Comparison of ENCODE assay signal across 8 cellular contexts in genomic region chr4:76067652-76068286, GRCh38. TPM values are rescaled to one million over a fixed set of nuclear protein-coding genes. Genes with fewer than 3 reads are reported as not detected.
A peak's percentile ranks its signal among the peaks of the same experiment; 100 is the strongest.
DNase-seq lines count a peak whose midpoint lies in the region; ATAC-seq and TF ChIP-seq lines count a peak whose summit lies in the region.

No MANE protein-coding gene starts in this region.

- intact Hi-C loops in activated B cell treated with CpG ODN at 0.5 μM for 24 hours (cut with micrococcal nuclease): loop anchor here (1.0 to 5.0 kb wide), 4 partner anchors 72 to 172 kb away; partner anchors contain the start of gene NUP54

- H3K36me3 Mint-ChIP-seq in activated B cell treated with CpG ODN at 0.5 μM for 24 hours (ENCODE audit: low read depth): no peaks in the 10 kb centered on the region

- peak; percentile 74 for ATAC-seq in HG02870 (IDR thresholded peaks at IDR 0.05; ENCODE audit: unreplicated experiment)
- ATAC-seq in activated B cell treated with CpG ODN at 0.5 μM for 24 hours (ENCODE audit: low read depth): peak; percentile 87
- ATAC-seq in HG03571 (IDR thresholded peaks at IDR 0.05; ENCODE audit: unreplicated experiment): no peak

- H3K27me3 Mint-ChIP-seq in activated B cell treated with CpG ODN at 0.5 μM for 24 hours: no peaks in the 10 kb centered on the region

- H3K4me1 Mint-ChIP-seq in activated B cell treated with CpG ODN at 0.5 μM for 24 hours: peaks cover 3% of the 10 kb centered on the region

- TF ChIP-seq CTCF in GM12801 (IDR thresholded peaks at IDR 0.05; ENCODE audit: extremely low read depth, insufficient read length) (peak; percentile 11), activated B cell treated with CpG ODN at 0.5 μM for 24 hours (IDR thresholded peaks at IDR 0.05) (no peak), cardiac fibroblast (IDR thresholded peaks at IDR 0.05; ENCODE audit: low read depth, low read length) (peak; percentile 84)

- DNase-seq in NCI-H2196 (lab: John Stamatoyannopoulos, UW; ENCODE audit: unreplicated experiment) (peak; percentile 58), activated B cell treated with CpG ODN at 0.5 μM for 24 hours (peak; percentile 25), cardiac fibroblast (ENCODE audit: low read depth in 2 of 2) (peak; percentile 84 to 86), kidney glomerular epithelial cell (lab: John Stamatoyannopoulos, UW) (peak; percentile 72)
- DNase-seq in stimulated activated CD4-positive, alpha-beta T cell treated with anti-CD3 and anti-CD28 coated beads, Interleukin-2, amount 100 ng/mL, for 4 hours (ENCODE audit: low read depth): peak; percentile 67

- no peak overlapping the region for H3K4me3 Mint-ChIP-seq in activated B cell treated with CpG ODN at 0.5 μM for 24 hours

- no peak overlapping the region for H3K27ac Mint-ChIP-seq in activated B cell treated with CpG ODN at 0.5 μM for 24 hours

- CTCF ChIA-PET in activated B cell treated with CpG ODN at 0.5 μM for 24 hours (lab: Charles Lee): interaction anchor here (0.9 to 6.6 kb wide), 8 partner anchors 13 to 172 kb away, joined by 3 to 117 read pairs (median 5); partner anchors contain the start of gene SDAD1

- no peaks in the 10 kb centered on the region for H3K9me3 Mint-ChIP-seq in activated B cell treated with CpG ODN at 0.5 μM for 24 hours

- H3K4me3 ChIP-seq in cardiac fibroblast (replicated peaks in 1 of 2; ENCODE audit: low read depth in 2 of 2, low read length in 2 of 2): no peak overlapping the region

- POLR2A ChIA-PET in activated B cell treated with CpG ODN at 0.5 μM for 24 hours (lab: Charles Lee): no interaction called here

RNA-seq across cellular contexts. Expression of gene ART3, which starts 6.7 kb away (rescaled TPM):
- not detected in 2 replicates for total RNA-seq in activated B cell treated with CpG ODN at 0.5 μM for 24 hours

RNA-seq across cellular contexts. Expression of gene CXCL11, which starts 31.9 kb away (rescaled TPM):
- not detected in 2 replicates for total RNA-seq in activated B cell treated with CpG ODN at 0.5 μM for 24 hours

RNA-seq across cellular contexts. Expression of gene CXCL10, which starts 44.5 kb away (rescaled TPM):
- total RNA-seq in activated B cell treated with CpG ODN at 0.5 μM for 24 hours: 0.17 TPM in 1 of 2 replicates, not detected in the other

Comparison
In these comparisons a context has a peak if more than half of its experiments do, and no peak if none do; other contexts are left out.
1. DNase-seq: peak in every context shown above with its lines; median percentile 85 in cardiac fibroblast; 72 in kidney glomerular epithelial cell; 67 in stimulated activated CD4-positive, alpha-beta T cell treated with anti-CD3 and anti-CD28 coated beads, Interleukin-2, amount 100 ng/mL, for 4 hours; 58 in NCI-H2196; 25 in activated B cell treated with CpG ODN at 0.5 μM for 24 hours.